ENCODE assay signal across 22 cellular contexts in genomic region chr3:18716101-18716500, GRCh38.
DNase-seq lines count a peak whose midpoint lies in the region; ATAC-seq lines count a peak whose summit lies in the region.
"Had no signal": no experiment of that assay in that cellular context is flagged by ENCODE, and none has a peak within 500 bp of the region (broad histone marks: within the 10 kb centered on the region; RNA-seq: fewer than 3 reads in every experiment).

No MANE protein-coding gene starts in this region.

- POLR2A ChIA-PET in activated CD4-positive, alpha-beta memory T cell treated with anti-CD3 and anti-CD28 coated beads, Interleukin-2, amount 10 ng/mL, durations not matched to agents 7 days and 5 days (lab: Charles Lee), result interaction anchor here (0.6 to 9.0 kb wide), 24 partner anchors 10 to 973 kb away, joined by 3 to 183 read pairs (median 6); partner anchors contain the start of gene TBC1D5

- H3K4me3 Mint-ChIP-seq in stimulated activated naive CD8-positive, alpha-beta T cell treated with anti-CD3 and anti-CD28 coated beads, Interleukin-15, Interleukin-2, amounts not matched to agents 100 ng/mL and 50 ng/mL, for 24 hours, result peak overlapping the region; percentile 45
- H3K4me3 Mint-ChIP-seq in activated CD4-positive, alpha-beta memory T cell treated with anti-CD3 and anti-CD28 coated beads, Interleukin-2, amount 10 ng/mL, durations not matched to agents 7 days and 5 days, result no peak overlapping the region
- peak overlapping the region; percentile 31 to 73 (median 70) for H3K4me3 Mint-ChIP-seq in immature natural killer cell
- H3K4me3 Mint-ChIP-seq: activated B cell treated with CpG ODN at 0.5 μM for 24 hours, GM23338, mesothelial cell of epicardium, neural crest cell had no signal

- peak overlapping the region; percentile 90 for H3K27ac Mint-ChIP-seq in stimulated activated naive CD8-positive, alpha-beta T cell treated with anti-CD3 and anti-CD28 coated beads, Interleukin-15, Interleukin-2, amounts not matched to agents 100 ng/mL and 50 ng/mL, for 24 hours
- peak overlapping the region; percentile 99 for H3K27ac Mint-ChIP-seq in activated CD4-positive, alpha-beta memory T cell treated with anti-CD3 and anti-CD28 coated beads, Interleukin-2, amount 10 ng/mL, durations not matched to agents 7 days and 5 days
- peak overlapping the region; percentile 63 to 89 (median 84) for H3K27ac Mint-ChIP-seq in immature natural killer cell
- H3K27ac Mint-ChIP-seq: activated B cell treated with CpG ODN at 0.5 μM for 24 hours, GM23338, mesothelial cell of epicardium had no signal

- H3K36me3 Mint-ChIP-seq in stimulated activated naive CD8-positive, alpha-beta T cell treated with anti-CD3 and anti-CD28 coated beads, Interleukin-15, Interleukin-2, amounts not matched to agents 100 ng/mL and 50 ng/mL, for 24 hours (ENCODE audit: low read depth), result peaks cover 17% of the 10 kb centered on the region
- H3K36me3 Mint-ChIP-seq in activated CD4-positive, alpha-beta memory T cell treated with anti-CD3 and anti-CD28 coated beads, Interleukin-2, amount 10 ng/mL, durations not matched to agents 7 days and 5 days (ENCODE audit: low read depth), result peaks cover 55% of the 10 kb centered on the region
- peaks cover 11 to 28% (median 26%) of the 10 kb centered on the region in 3 donors for H3K36me3 Mint-ChIP-seq in immature natural killer cell
- H3K36me3 Mint-ChIP-seq: mesothelial cell of epicardium had no signal

- no peaks in the 10 kb centered on the region for H3K27me3 Mint-ChIP-seq in stimulated activated naive CD8-positive, alpha-beta T cell treated with anti-CD3 and anti-CD28 coated beads, Interleukin-15, Interleukin-2, amounts not matched to agents 100 ng/mL and 50 ng/mL, for 24 hours
- no peaks in the 10 kb centered on the region for H3K27me3 Mint-ChIP-seq in activated CD4-positive, alpha-beta memory T cell treated with anti-CD3 and anti-CD28 coated beads, Interleukin-2, amount 10 ng/mL, durations not matched to agents 7 days and 5 days
- H3K27me3 Mint-ChIP-seq in immature natural killer cell (ENCODE audit: low read depth in 3 of 3), result peaks cover 0 to 4% (median 0%) of the 10 kb centered on the region in 3 donors
- H3K27me3 Mint-ChIP-seq: activated B cell treated with CpG ODN at 0.5 μM for 24 hours had no signal

- no peak for DNase-seq in stimulated activated naive CD8-positive, alpha-beta T cell treated with anti-CD3 and anti-CD28 coated beads, Interleukin-15, Interleukin-2, amounts not matched to agents 100 U/mL and 50 U/mL, for 24 hours
- DNase-seq in activated CD4-positive, alpha-beta memory T cell treated with anti-CD3 and anti-CD28 coated beads, Interleukin-2, amount 10 ng/mL, durations not matched to agents 7 days and 5 days, result no peak
- DNase-seq in immature natural killer cell, result peak in 2 of 3 donors; percentile 29 to 32
- no peak for DNase-seq in NOMO-1 treated with dmso at 0.1 percent for 144 hours (lab: John Stamatoyannopoulos, UW; ENCODE audit: unreplicated experiment)
- no peak for DNase-seq in glomerular visceral epithelial cell (ENCODE audit: extremely low spot score)
- no peak for DNase-seq in activated gamma-delta T cell treated with Interleukin-2 at 50 U/mL for 16 hours
- DNase-seq: activated B cell treated with CpG ODN at 0.5 μM for 24 hours; activated effector memory CD4-positive, alpha-beta T cell treated with Interleukin-2 at 50 U/mL for 16 hours; central memory CD4-positive, alpha-beta T cell; left ventricle myocardium inferior; NCI-H2081 treated with DMSO at 0.1 percent for 48 hours; NCI-H446; OCI-M1; right cardiac atrium; stimulated activated CD4-positive, alpha-beta T cell treated with anti-CD3 and anti-CD28 coated beads, Interleukin-4, amount 100 ng/mL, for 24 hours; stimulated activated naive CD4-positive, alpha-beta T cell; T-helper 9 cell had no signal

- peaks cover 15% of the 10 kb centered on the region for H3K9me3 Mint-ChIP-seq in stimulated activated naive CD8-positive, alpha-beta T cell treated with anti-CD3 and anti-CD28 coated beads, Interleukin-15, Interleukin-2, amounts not matched to agents 100 ng/mL and 50 ng/mL, for 24 hours
- peaks cover 17% of the 10 kb centered on the region for H3K9me3 Mint-ChIP-seq in activated CD4-positive, alpha-beta memory T cell treated with anti-CD3 and anti-CD28 coated beads, Interleukin-2, amount 10 ng/mL, durations not matched to agents 7 days and 5 days
- peaks cover 2 to 9% (median 5%) of the 10 kb centered on the region in 6 donors for H3K9me3 Mint-ChIP-seq in immature natural killer cell
- H3K9me3 Mint-ChIP-seq: activated B cell treated with CpG ODN at 0.5 μM for 24 hours, GM23338, mesothelial cell of epicardium had no signal

- no peak for ATAC-seq in stimulated activated naive CD8-positive, alpha-beta T cell treated with anti-CD3 and anti-CD28 coated beads, Interleukin-15, Interleukin-2, amounts not matched to agents 100 U/mL and 50 U/mL, for 24 hours
- ATAC-seq: GM23338, right cardiac atrium, SK-N-SH treated with all-trans-retinoic acid at 6 μM for 48 hours had no signal

- CTCF ChIA-PET in activated CD4-positive, alpha-beta memory T cell treated with anti-CD3 and anti-CD28 coated beads, Interleukin-2, amount 10 ng/mL, durations not matched to agents 7 days and 5 days (lab: Charles Lee), result interaction anchor here (0.9 to 6.0 kb wide), 9 partner anchors 9 to 157 kb away, joined by 3 to 29 read pairs (median 11); no protein-coding TSS in a partner anchor

- peaks cover 84% of the 10 kb centered on the region for H3K4me1 Mint-ChIP-seq in stimulated activated naive CD8-positive, alpha-beta T cell treated with anti-CD3 and anti-CD28 coated beads, Interleukin-15, Interleukin-2, amounts not matched to agents 100 ng/mL and 50 ng/mL, for 24 hours (ENCODE audit: low read depth)
- peaks cover 79% of the 10 kb centered on the region for H3K4me1 Mint-ChIP-seq in activated CD4-positive, alpha-beta memory T cell treated with anti-CD3 and anti-CD28 coated beads, Interleukin-2, amount 10 ng/mL, durations not matched to agents 7 days and 5 days
- peaks cover 67 to 85% of the 10 kb centered on the region in 2 donors for H3K4me1 Mint-ChIP-seq in immature natural killer cell
- H3K4me1 Mint-ChIP-seq: GM23338, neural crest cell had no signal

Comparison
In these comparisons a context has a peak if more than half of its experiments do, and no peak if none do; other contexts are left out.
1. DNase-seq: peak in immature natural killer cell (2 of 3); none in stimulated activated naive CD8-positive, alpha-beta T cell treated with anti-CD3 and anti-CD28 coated beads, Interleukin-15, Interleukin-2, amounts not matched to agents 100 U/mL and 50 U/mL, for 24 hours (single experiment), activated CD4-positive, alpha-beta memory T cell treated with anti-CD3 and anti-CD28 coated beads, Interleukin-2, amount 10 ng/mL, durations not matched to agents 7 days and 5 days (single experiment), NOMO-1 treated with dmso at 0.1 percent for 144 hours (single experiment), glomerular visceral epithelial cell (single experiment) and activated gamma-delta T cell treated with Interleukin-2 at 50 U/mL for 16 hours (single experiment).
2. Peak in every context shown above with its lines, with median percentiles within 50 percentile points of each other: H3K27ac Mint-ChIP-seq.